13 cellular contexts compared by ENCODE assay signal in the genomic region with DNA sequence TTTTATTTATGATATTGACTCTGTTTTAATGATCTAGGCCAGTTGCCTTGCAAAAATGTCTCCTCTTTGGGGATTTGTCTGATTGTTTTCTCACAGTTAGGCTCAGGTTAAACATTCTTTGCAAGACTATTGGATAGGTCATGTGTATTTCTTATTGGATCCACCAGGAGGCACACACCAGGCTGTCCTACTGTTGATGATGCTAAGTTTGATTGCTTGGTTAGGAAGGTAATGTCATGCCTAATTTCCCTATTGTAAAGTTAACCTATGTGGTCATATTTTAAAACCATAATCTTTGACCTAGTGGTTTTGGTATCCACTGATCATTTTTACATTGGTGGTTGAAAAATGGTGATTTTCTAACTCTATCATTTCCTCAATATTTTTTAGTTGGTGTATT.
DNase-seq lines count a peak whose midpoint lies in the region; ATAC-seq, FAIRE-seq and TF ChIP-seq lines count a peak whose summit lies in the region.
"Had no signal": no experiment of that assay in that cellular context is flagged by ENCODE, and none has a peak within 500 bp of the region (broad histone marks: within the 10 kb centered on the region; RNA-seq: fewer than 3 reads in every experiment).

No MANE protein-coding gene starts in this region.

- H3K9me3 Mint-ChIP-seq in endodermal cell: no peaks in the 10 kb centered on the region
- H3K9me3 Mint-ChIP-seq: activated CD4-positive, alpha-beta memory T cell treated with anti-CD3 and anti-CD28 coated beads, Interleukin-2, amount 10 ng/mL, durations not matched to agents 7 days and 5 days; CD8-positive, alpha-beta memory T cell had no signal

- no peak overlapping the region for H3K4me2 ChIP-seq in A549

- H3K9ac ChIP-seq in endodermal cell (ENCODE audit: extremely low read depth, low read length, poor library complexity, severe bottlenecking): no peak overlapping the region

- H3K27me3 Mint-ChIP-seq in endodermal cell (ENCODE audit: insufficient read depth): no peaks in the 10 kb centered on the region
- H3K27me3 Mint-ChIP-seq: CD8-positive, alpha-beta memory T cell had no signal

- no peak overlapping the region for H3K4me3 ChIP-seq in A549
- no peak overlapping the region for H3K4me3 ChIP-seq in Jurkat, Clone E6-1 (ENCODE audit: low read length)
- H3K4me3 ChIP-seq in endodermal cell (ENCODE audit: low read length): no peak overlapping the region
- H3K4me3 ChIP-seq: dorsolateral prefrontal cortex had no signal

- H3K27ac Mint-ChIP-seq in endodermal cell: no peak overlapping the region
- H3K27ac Mint-ChIP-seq: activated CD4-positive, alpha-beta memory T cell treated with anti-CD3 and anti-CD28 coated beads, Interleukin-2, amount 10 ng/mL, durations not matched to agents 7 days and 5 days; CD8-positive, alpha-beta memory T cell had no signal

- H3K4me1 ChIP-seq in A549: peaks cover 12% of the 10 kb centered on the region; the same call in 2 of the 3 replicates
- H3K4me1 ChIP-seq in endodermal cell (ENCODE audit: control insufficient read depth, insufficient read depth, low read length): peaks cover 3% of the 10 kb centered on the region

- peaks cover 10% of the 10 kb centered on the region for H3K4me1 Mint-ChIP-seq in endodermal cell
- H3K4me1 Mint-ChIP-seq: activated CD4-positive, alpha-beta memory T cell treated with anti-CD3 and anti-CD28 coated beads, Interleukin-2, amount 10 ng/mL, durations not matched to agents 7 days and 5 days; CD8-positive, alpha-beta memory T cell had no signal

- FAIRE-seq in A549 (lab: Jason Lieb, UNC): no peak

- H3K4me3 Mint-ChIP-seq in endodermal cell: no peak overlapping the region
- H3K4me3 Mint-ChIP-seq: activated CD4-positive, alpha-beta memory T cell treated with anti-CD3 and anti-CD28 coated beads, Interleukin-2, amount 10 ng/mL, durations not matched to agents 7 days and 5 days; CD8-positive, alpha-beta memory T cell had no signal

- TF ChIP-seq CTCF in A549 (IDR thresholded peaks at IDR 0.05) (peak; percentile 14; the same call in 1 of the 3 replicates), endodermal cell (conservative IDR thresholded peaks at IDR 0.05) (peak; percentile 79)

- H3K27me3 ChIP-seq in endodermal cell (ENCODE audit: control insufficient read depth, insufficient read depth, low read length, poor library complexity, severe bottlenecking): no peaks in the 10 kb centered on the region
- H3K27me3 ChIP-seq: dorsolateral prefrontal cortex had no signal

- no peak overlapping the region for H3K27ac ChIP-seq in A549
- H3K27ac ChIP-seq in endodermal cell (ENCODE audit: low read depth, low read length): no peak overlapping the region

- H3K9me3 ChIP-seq in A549: no peaks in the 10 kb centered on the region
- no peaks in the 10 kb centered on the region for H3K9me3 ChIP-seq in endodermal cell (ENCODE audit: control insufficient read depth, low read length)

- TF ChIP-seq POLR2A in A549 (IDR thresholded peaks at IDR 0.05; ENCODE audit: low read length): no peak

- ATAC-seq in A549: peak in 1 of 2 experiments; percentile 71; a peak in 3 of 6 replicates
- peak; percentile 56 for ATAC-seq in GM19035 (IDR thresholded peaks at IDR 0.05; ENCODE audit: unreplicated experiment)

- peak in 1 of 2 experiments; percentile 16; a peak in 1 of 5 replicates for TF ChIP-seq RAD21 in A549 (conservative IDR thresholded peaks at IDR 0.05 in 1 of 2, IDR thresholded peaks at IDR 0.05 in 1 of 2)

- no peaks in the 10 kb centered on the region for H3K36me3 Mint-ChIP-seq in endodermal cell (ENCODE audit: low read depth)
- H3K36me3 Mint-ChIP-seq: CD8-positive, alpha-beta memory T cell had no signal

- TF ChIP-seq EP300 in A549 (IDR thresholded peaks at IDR 0.05): no peak

- POLR2A ChIA-PET in A549 (lab: Yijun Ruan, JAX): no interaction called here

- CTCF ChIA-PET in A549 (lab: Yijun Ruan, JAX): interaction anchor here (0.6 kb wide), 1 partner anchor 228 kb away, joined by 3 read pairs; no protein-coding TSS in a partner anchor

- H3K36me3 ChIP-seq in endodermal cell (ENCODE audit: control insufficient read depth, insufficient read depth, low read length): no peaks in the 10 kb centered on the region

- DNase-seq in A549 (ENCODE audit: low read depth in 1 of 2, low spot score in 1 of 2) (peak; percentile 10 to 27), endodermal cell (no peak), 8988T (no peak), AG08395 (ENCODE audit: low spot score) (no peak), mesenteric fat pad (ENCODE audit: low spot score) (no peak)
- DNase-seq in Jurkat, Clone E6-1 (ENCODE audit: low read depth, low spot score): peak; percentile 52
- DNase-seq in effector CD8-positive, alpha-beta T cell (lab: John Stamatoyannopoulos, UW): no peak
- DNase-seq: activated CD4-positive, alpha-beta memory T cell treated with anti-CD3 and anti-CD28 coated beads, Interleukin-2, amount 10 ng/mL, durations not matched to agents 7 days and 5 days; CD8-positive, alpha-beta memory T cell; dorsolateral prefrontal cortex; NCI-H510A treated with DMSO at 0.1 percent for 48 hours; stimulated activated CD4-positive, alpha-beta T cell treated with anti-CD3 and anti-CD28 coated beads, Interleukin-2, amount 100 ng/mL, for 24 hours had no signal

TF ChIP-seq in A549, 52 proteins besides CTCF, POLR2A, EP300 and RAD21:
- TF ChIP-seq, protein P1, sequence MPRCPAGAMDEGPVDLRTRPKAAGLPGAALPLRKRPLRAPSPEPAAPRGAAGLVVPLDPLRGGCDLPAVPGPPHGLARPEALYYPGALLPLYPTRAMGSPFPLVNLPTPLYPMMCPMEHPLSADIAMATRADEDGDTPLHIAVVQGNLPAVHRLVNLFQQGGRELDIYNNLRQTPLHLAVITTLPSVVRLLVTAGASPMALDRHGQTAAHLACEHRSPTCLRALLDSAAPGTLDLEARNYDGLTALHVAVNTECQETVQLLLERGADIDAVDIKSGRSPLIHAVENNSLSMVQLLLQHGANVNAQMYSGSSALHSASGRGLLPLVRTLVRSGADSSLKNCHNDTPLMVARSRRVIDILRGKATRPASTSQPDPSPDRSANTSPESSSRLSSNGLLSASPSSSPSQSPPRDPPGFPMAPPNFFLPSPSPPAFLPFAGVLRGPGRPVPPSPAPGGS (IDR thresholded peaks at IDR 0.05): no peak
- TF ChIP-seq JUNB (IDR thresholded peaks at IDR 0.05) (no peak), EHMT2 (IDR thresholded peaks at IDR 0.05; ENCODE audit: low read depth) (no peak), ATOH8 (CRISPR knock-in tag; IDR thresholded peaks at IDR 0.05; ENCODE audit: low read depth) (no peak), NPAS2 (CRISPR knock-in tag; IDR thresholded peaks at IDR 0.05; ENCODE audit: borderline replicate concordance) (no peak), RFX5 (IDR thresholded peaks at IDR 0.05) (no peak), FOXS1 (CRISPR knock-in tag; IDR thresholded peaks at IDR 0.05) (no peak), TFCP2L1 (CRISPR knock-in tag; IDR thresholded peaks at IDR 0.05) (no peak), RNF2 (IDR thresholded peaks at IDR 0.05; ENCODE audit: borderline replicate concordance, low read depth) (no peak), POLR2AphosphoS2 (conservative IDR thresholded peaks at IDR 0.05; ENCODE audit: low read length) (no peak), CEBPB (IDR thresholded peaks at IDR 0.05) (no peak)
- TF ChIP-seq, protein P2, sequence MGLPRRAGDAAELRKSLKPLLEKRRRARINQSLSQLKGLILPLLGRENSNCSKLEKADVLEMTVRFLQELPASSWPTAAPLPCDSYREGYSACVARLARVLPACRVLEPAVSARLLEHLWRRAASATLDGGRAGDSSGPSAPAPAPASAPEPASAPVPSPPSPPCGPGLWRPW (IDR thresholded peaks at IDR 0.05): no peak
- TF ChIP-seq, protein P3, sequence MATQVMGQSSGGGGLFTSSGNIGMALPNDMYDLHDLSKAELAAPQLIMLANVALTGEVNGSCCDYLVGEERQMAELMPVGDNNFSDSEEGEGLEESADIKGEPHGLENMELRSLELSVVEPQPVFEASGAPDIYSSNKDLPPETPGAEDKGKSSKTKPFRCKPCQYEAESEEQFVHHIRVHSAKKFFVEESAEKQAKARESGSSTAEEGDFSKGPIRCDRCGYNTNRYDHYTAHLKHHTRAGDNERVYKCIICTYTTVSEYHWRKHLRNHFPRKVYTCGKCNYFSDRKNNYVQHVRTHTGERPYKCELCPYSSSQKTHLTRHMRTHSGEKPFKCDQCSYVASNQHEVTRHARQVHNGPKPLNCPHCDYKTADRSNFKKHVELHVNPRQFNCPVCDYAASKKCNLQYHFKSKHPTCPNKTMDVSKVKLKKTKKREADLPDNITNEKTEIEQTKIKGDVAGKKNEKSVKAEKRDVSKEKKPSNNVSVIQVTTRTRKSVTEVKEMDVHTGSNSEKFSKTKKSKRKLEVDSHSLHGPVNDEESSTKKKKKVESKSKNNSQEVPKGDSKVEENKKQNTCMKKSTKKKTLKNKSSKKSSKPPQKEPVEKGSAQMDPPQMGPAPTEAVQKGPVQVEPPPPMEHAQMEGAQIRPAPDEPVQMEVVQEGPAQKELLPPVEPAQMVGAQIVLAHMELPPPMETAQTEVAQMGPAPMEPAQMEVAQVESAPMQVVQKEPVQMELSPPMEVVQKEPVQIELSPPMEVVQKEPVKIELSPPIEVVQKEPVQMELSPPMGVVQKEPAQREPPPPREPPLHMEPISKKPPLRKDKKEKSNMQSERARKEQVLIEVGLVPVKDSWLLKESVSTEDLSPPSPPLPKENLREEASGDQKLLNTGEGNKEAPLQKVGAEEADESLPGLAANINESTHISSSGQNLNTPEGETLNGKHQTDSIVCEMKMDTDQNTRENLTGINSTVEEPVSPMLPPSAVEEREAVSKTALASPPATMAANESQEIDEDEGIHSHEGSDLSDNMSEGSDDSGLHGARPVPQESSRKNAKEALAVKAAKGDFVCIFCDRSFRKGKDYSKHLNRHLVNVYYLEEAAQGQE (IDR thresholded peaks at IDR 0.05): no peak

Comparison
In these comparisons a context has a peak if more than half of its experiments do, and no peak if none do; other contexts are left out.
1. DNase-seq: peak in A549 (2 of 2) and Jurkat, Clone E6-1 (single experiment); none in endodermal cell (single experiment), effector CD8-positive, alpha-beta T cell (single experiment), 8988T (single experiment), AG08395 (single experiment) and mesenteric fat pad (single experiment).